ENCODE assay signal across 3 cellular contexts in the genomic region with DNA sequence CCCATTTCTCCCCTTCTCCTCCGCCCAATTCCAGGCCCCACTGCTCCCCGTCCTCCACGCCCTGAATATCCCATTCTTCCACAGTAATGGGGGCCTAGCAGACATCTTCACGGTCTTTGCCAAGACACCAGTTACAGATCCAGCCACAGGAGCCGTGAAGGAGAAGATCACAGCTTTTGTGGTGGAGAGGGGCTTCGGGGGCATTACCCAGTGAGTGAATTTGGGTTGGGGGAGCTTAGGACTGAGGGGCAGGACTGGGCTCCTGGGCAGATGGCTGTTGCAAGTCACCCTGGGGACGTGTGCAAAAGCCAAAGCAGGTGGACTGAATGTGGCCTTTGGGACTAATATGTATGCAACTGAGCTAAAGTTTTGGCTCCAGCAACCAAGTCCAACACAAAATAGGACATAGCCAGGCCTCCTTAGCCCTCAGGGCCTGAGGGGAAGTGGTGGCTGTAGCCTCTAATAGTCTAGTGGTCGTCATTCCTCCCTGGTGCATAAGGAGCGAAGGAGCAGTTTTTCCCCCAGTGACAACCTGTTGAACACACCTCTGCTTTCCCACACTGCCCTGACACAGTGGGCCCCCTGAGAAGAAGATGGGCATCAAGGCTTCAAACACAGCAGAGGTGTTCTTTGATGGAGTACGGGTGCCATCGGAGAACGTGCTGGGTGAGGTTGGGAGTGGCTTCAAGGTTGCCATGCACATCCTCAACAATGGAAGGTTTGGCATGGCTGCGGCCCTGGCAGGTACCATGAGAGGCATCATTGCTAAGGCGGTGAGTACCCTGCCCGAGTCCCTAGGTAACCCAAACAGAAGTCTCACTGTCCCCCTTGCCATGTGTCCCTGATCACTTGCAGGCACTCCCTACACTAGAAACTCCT.
TF ChIP-seq lines count a peak whose summit lies in the region.

No MANE protein-coding gene starts in this region.

TF ChIP-seq in SK-N-SH, 30 proteins besides CTCF, POLR2A, EP300 and RAD21:
- TF ChIP-seq, protein P1, sequence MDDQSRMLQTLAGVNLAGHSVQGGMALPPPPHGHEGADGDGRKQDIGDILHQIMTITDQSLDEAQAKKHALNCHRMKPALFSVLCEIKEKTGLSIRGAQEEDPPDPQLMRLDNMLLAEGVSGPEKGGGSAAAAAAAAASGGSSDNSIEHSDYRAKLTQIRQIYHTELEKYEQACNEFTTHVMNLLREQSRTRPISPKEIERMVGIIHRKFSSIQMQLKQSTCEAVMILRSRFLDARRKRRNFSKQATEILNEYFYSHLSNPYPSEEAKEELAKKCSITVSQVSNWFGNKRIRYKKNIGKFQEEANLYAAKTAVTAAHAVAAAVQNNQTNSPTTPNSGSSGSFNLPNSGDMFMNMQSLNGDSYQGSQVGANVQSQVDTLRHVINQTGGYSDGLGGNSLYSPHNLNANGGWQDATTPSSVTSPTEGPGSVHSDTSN (IDR thresholded peaks at IDR 0.05), result 0 out of 2 replicates have a peak, but pooled peaks have one; percentile 3
- TF ChIP-seq GATA2 (CRISPR knock-in tag; IDR thresholded peaks at IDR 0.05) (no peak), NFIC (IDR thresholded peaks at IDR 0.05; ENCODE audit: borderline replicate concordance) (no peak), TCF12 (IDR thresholded peaks at IDR 0.05) (no peak), POLR2AphosphoS5 (IDR thresholded peaks at IDR 0.05; ENCODE audit: low read depth, low read length) (0 out of 2 replicates have a peak, but pooled peaks have one; percentile 5)

TF ChIP-seq in SK-N-SH treated with all-trans-retinoic acid at 6 μM for 48 hours, 23 proteins besides CTCF, POLR2A, EP300 and RAD21 (continues in another document):
- TF ChIP-seq, protein P2, sequence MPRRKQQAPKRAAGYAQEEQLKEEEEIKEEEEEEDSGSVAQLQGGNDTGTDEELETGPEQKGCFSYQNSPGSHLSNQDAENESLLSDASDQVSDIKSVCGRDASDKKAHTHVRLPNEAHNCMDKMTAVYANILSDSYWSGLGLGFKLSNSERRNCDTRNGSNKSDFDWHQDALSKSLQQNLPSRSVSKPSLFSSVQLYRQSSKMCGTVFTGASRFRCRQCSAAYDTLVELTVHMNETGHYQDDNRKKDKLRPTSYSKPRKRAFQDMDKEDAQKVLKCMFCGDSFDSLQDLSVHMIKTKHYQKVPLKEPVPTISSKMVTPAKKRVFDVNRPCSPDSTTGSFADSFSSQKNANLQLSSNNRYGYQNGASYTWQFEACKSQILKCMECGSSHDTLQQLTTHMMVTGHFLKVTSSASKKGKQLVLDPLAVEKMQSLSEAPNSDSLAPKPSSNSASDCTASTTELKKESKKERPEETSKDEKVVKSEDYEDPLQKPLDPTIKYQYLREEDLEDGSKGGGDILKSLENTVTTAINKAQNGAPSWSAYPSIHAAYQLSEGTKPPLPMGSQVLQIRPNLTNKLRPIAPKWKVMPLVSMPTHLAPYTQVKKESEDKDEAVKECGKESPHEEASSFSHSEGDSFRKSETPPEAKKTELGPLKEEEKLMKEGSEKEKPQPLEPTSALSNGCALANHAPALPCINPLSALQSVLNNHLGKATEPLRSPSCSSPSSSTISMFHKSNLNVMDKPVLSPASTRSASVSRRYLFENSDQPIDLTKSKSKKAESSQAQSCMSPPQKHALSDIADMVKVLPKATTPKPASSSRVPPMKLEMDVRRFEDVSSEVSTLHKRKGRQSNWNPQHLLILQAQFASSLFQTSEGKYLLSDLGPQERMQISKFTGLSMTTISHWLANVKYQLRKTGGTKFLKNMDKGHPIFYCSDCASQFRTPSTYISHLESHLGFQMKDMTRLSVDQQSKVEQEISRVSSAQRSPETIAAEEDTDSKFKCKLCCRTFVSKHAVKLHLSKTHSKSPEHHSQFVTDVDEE (CRISPR knock-in tag; IDR thresholded peaks at IDR 0.05), result no peak
- no peak for TF ChIP-seq RARB (CRISPR knock-in tag; IDR thresholded peaks at IDR 0.05)
- TF ChIP-seq POU6F1 (CRISPR knock-in tag; IDR thresholded peaks at IDR 0.05; ENCODE audit: borderline replicate concordance, low read depth), result no peak
- no peak for TF ChIP-seq OSR1 (CRISPR knock-in tag; IDR thresholded peaks at IDR 0.05)
- no peak for TF ChIP-seq ZNF70 (CRISPR knock-in tag; IDR thresholded peaks at IDR 0.05)
- no peak for TF ChIP-seq ZNF565 (CRISPR knock-in tag; conservative IDR thresholded peaks at IDR 0.05; ENCODE audit: low read depth)
- no peak for TF ChIP-seq GLIS3 (CRISPR knock-in tag; IDR thresholded peaks at IDR 0.05)
- no peak for TF ChIP-seq TOX (CRISPR knock-in tag; IDR thresholded peaks at IDR 0.05; ENCODE audit: borderline replicate concordance)
- TF ChIP-seq ISL1 (CRISPR knock-in tag; IDR thresholded peaks at IDR 0.05), result no peak
- TF ChIP-seq ARNTL (CRISPR knock-in tag; IDR thresholded peaks at IDR 0.05; ENCODE audit: borderline replicate concordance, low read depth), result no peak
- no peak for TF ChIP-seq ZFP30 (CRISPR knock-in tag; IDR thresholded peaks at IDR 0.05)
- TF ChIP-seq PPARA (CRISPR knock-in tag; IDR thresholded peaks at IDR 0.05; ENCODE audit: borderline replicate concordance), result no peak
- no peak for TF ChIP-seq TCF4 (CRISPR knock-in tag; IDR thresholded peaks at IDR 0.05; ENCODE audit: borderline replicate concordance)
- TF ChIP-seq, protein P3, sequence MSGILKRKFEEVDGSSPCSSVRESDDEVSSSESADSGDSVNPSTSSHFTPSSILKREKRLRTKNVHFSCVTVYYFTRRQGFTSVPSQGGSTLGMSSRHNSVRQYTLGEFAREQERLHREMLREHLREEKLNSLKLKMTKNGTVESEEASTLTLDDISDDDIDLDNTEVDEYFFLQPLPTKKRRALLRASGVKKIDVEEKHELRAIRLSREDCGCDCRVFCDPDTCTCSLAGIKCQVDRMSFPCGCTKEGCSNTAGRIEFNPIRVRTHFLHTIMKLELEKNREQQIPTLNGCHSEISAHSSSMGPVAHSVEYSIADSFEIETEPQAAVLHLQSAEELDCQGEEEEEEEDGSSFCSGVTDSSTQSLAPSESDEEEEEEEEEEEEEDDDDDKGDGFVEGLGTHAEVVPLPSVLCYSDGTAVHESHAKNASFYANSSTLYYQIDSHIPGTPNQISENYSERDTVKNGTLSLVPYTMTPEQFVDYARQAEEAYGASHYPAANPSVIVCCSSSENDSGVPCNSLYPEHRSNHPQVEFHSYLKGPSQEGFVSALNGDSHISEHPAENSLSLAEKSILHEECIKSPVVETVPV (CRISPR knock-in tag; IDR thresholded peaks at IDR 0.05), result no peak
- TF ChIP-seq CREB5 (CRISPR knock-in tag; IDR thresholded peaks at IDR 0.05; ENCODE audit: low read depth), result no peak
- TF ChIP-seq ZFP3 (CRISPR knock-in tag; IDR thresholded peaks at IDR 0.05), result no peak
- TF ChIP-seq BACH2 (CRISPR knock-in tag; IDR thresholded peaks at IDR 0.05; ENCODE audit: borderline replicate concordance), result no peak

TF ChIP-seq in H1, 55 proteins besides CTCF, POLR2A, EP300 and RAD21:
- no peak for TF ChIP-seq BCL11A (IDR thresholded peaks at IDR 0.05; ENCODE audit: low read depth in 2 of 2, low read length in 2 of 2)
- TF ChIP-seq KDM4A (IDR thresholded peaks at IDR 0.05; ENCODE audit: low read depth, low read length, severe bottlenecking), result no peak
- TF ChIP-seq POLR2AphosphoS5 (IDR thresholded peaks at IDR 0.05; ENCODE audit: low read depth, low read length), result peak; percentile 40
- no peak for TF ChIP-seq CBX5 (IDR thresholded peaks at IDR 0.05; ENCODE audit: low read depth, low read length)
TF ChIP-seq in H1: peak in this region for 1.
